ENCODE assay signal across 8 cellular contexts in genomic region chr21:32508036-32508435, GRCh38.
DNase-seq lines count a peak whose midpoint lies in the region; TF ChIP-seq lines count a peak whose summit lies in the region.
"Not testable (repeated sequence)": the region's sequence is repeated elsewhere in the genome, so short reads cannot be mapped to it uniquely, and the experiment has no call there.

No MANE protein-coding gene starts in this region.

- not testable (repeated sequence) for H3K27me3 ChIP-seq in BLaER1 treated with 17β-estradiol and CSF1 and Interleukin-3, amounts not matched to agents 10 nM and 100 nM; dorsolateral prefrontal cortex

- H3K27ac Mint-ChIP-seq in neural crest cell (ENCODE audit: unreplicated experiment), result peak overlapping the region; percentile 35

- H3K9ac ChIP-seq in BLaER1 treated with 17β-estradiol and CSF1 and Interleukin-3, amounts not matched to agents 10 nM and 100 nM, result peak overlapping the region in 4 of 11 experiments; percentile 14 to 39 (median 30); a peak in 3 of 22 replicates

- 0 out of 22 replicates have a peak, but pooled peaks cover 0 to 11% (median 0%) of the 10 kb centered on the region in 11 experiments for H3K9me3 ChIP-seq in BLaER1 treated with 17β-estradiol and CSF1 and Interleukin-3, amounts not matched to agents 10 nM and 100 nM (replicated peaks in 1 of 11)

- H3K36me3 ChIP-seq in BLaER1 treated with 17β-estradiol and CSF1 and Interleukin-3, amounts not matched to agents 10 nM and 100 nM, result not testable (repeated sequence)

- H3K4me1 Mint-ChIP-seq in neural crest cell, result peaks cover 12% of the 10 kb centered on the region

- peak overlapping the region; percentile 5 to 77 (median 67); a peak in 20 of 22 replicates for H3K4me2 ChIP-seq in BLaER1 treated with 17β-estradiol and CSF1 and Interleukin-3, amounts not matched to agents 10 nM and 100 nM

- H3K9me3 Mint-ChIP-seq in neural crest cell, result not testable (repeated sequence)

- H3K4me1 ChIP-seq in BLaER1 treated with 17β-estradiol and CSF1 and Interleukin-3, amounts not matched to agents 10 nM and 100 nM, result peaks cover 8 to 45% (median 34%) of the 10 kb centered on the region in 10 experiments; a peak in 16 of 20 replicates

- TF ChIP-seq CTCF in dorsolateral prefrontal cortex (IDR thresholded peaks at IDR 0.05 in 54 of 56, conservative IDR thresholded peaks at IDR 0.05 in 2 of 56; ENCODE audit: low read depth in 1 of 56, partially characterized antibody in 56 of 56); neural crest cell (conservative IDR thresholded peaks at IDR 0.05): not testable (repeated sequence)

- not testable (repeated sequence) for H3K27me3 Mint-ChIP-seq in neural crest cell (ENCODE audit: low read depth)

- intact Hi-C loops in dorsolateral prefrontal cortex (cut with DNase I); cardiac septum (cut with DNase I): not testable (repeated sequence)

- H3K27ac ChIP-seq in BLaER1 treated with 17β-estradiol and CSF1 and Interleukin-3, amounts not matched to agents 10 nM and 100 nM, result peak overlapping the region in 4 of 11 experiments; percentile 57 to 67 (median 63); a peak in 7 of 22 replicates
- peak overlapping the region in 30 of 59 donors; percentile 4 to 74 (median 52) for H3K27ac ChIP-seq in dorsolateral prefrontal cortex
- H3K27ac ChIP-seq in substantia nigra (ENCODE audit: low read depth, low read length, poor library complexity, severe bottlenecking), result peak overlapping the region; percentile 35

- H3K4me3 Mint-ChIP-seq in neural crest cell, result not testable (repeated sequence)

- not testable (repeated sequence) for H3K4me3 ChIP-seq in BLaER1 treated with 17β-estradiol and CSF1 and Interleukin-3, amounts not matched to agents 10 nM and 100 nM; dorsolateral prefrontal cortex

- H4K20me1 ChIP-seq in BLaER1 treated with 17β-estradiol and CSF1 and Interleukin-3, amounts not matched to agents 10 nM and 100 nM, result not testable (repeated sequence)

- DNase-seq in NCI-H1417 (lab: John Stamatoyannopoulos, UW) (peak in 2 of 3 experiments; percentile 9 to 66), NCI-H1694 (lab: John Stamatoyannopoulos, UW) (peak; percentile 37), NCI-H69 (lab: John Stamatoyannopoulos, UW) (peak; percentile 80), cardiac septum (ENCODE audit: low spot score) (peak; percentile 29)
- DNase-seq in dorsolateral prefrontal cortex; neural crest cell (ENCODE audit: low read depth, low spot score); substantia nigra (lab: John Stamatoyannopoulos, UW): not testable (repeated sequence)

- not testable (repeated sequence) for H3K36me3 Mint-ChIP-seq in neural crest cell (ENCODE audit: low read depth)
